8 cellular contexts compared by ENCODE assay signal in the genomic region with DNA sequence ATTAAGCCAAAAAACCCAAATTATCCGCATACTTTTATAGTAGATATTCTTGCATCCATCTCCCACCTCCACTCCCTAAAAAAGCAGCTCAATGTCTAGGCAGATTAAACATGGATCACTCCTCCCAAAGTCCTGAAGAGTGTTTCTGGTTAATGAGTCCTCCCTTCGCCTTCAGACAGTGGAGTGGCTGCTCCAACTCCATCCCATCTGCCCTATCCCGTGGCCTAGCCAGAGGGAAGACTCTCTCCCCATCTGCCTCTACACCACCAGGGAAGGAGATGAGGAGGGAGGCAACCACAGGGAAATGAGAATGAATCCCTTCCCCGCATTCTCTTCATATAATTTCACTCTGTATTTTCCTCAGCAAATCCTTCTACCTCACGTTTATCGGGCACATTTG.
DNase-seq lines count a peak whose midpoint lies in the region; ATAC-seq, FAIRE-seq and TF ChIP-seq lines count a peak whose summit lies in the region.

No MANE protein-coding gene starts in this region.

- no peaks in the 10 kb centered on the region for H3K27me3 Mint-ChIP-seq in activated T-cell treated with anti-CD3 and anti-CD28 coated beads, Interleukin-2, amount 50 U/mL, for 4 hours (ENCODE audit: low read depth)

- peaks cover 11% of the 10 kb centered on the region for H3K36me3 Mint-ChIP-seq in activated T-cell treated with anti-CD3 and anti-CD28 coated beads, Interleukin-2, amount 50 U/mL, for 4 hours (ENCODE audit: insufficient read depth)

- BruUV-seq in HepG2 (replicated peaks; lab: Mats Ljungman, UMichigan): TSS peak; percentile 33

- CTCF ChIA-PET in HEK293 (lab: Yijun Ruan, JAX) (interaction anchor here (0.7 to 1.3 kb wide), 3 partner anchors 13 to 428 kb away, joined by 3 to 5 read pairs (median 4); no protein-coding TSS in a partner anchor), HepG2 (lab: Yijun Ruan, JAX; ENCODE audit: low intra/inter-chr PET ratio, low total read pairs) (no interaction called here)

- no peak for DNase-seq in brain microvascular endothelial cell
- DNase-seq in HepG2 (ENCODE audit: low spot score): no peak
- DNase-seq in thoracic aorta (ENCODE audit: low spot score): no peak
- no peak for DNase-seq in NCI-H2196 (lab: John Stamatoyannopoulos, UW; ENCODE audit: unreplicated experiment)
- no peak for DNase-seq in activated T-cell treated with anti-CD3 and anti-CD28 coated beads, Interleukin-2, amount 50 U/mL, for 4 hours
- no peak for DNase-seq in NCI-H2107 (lab: John Stamatoyannopoulos, UW)
- DNase-seq in T-helper 2 cell: no peak

- no peaks in the 10 kb centered on the region for H3K9me3 Mint-ChIP-seq in activated T-cell treated with anti-CD3 and anti-CD28 coated beads, Interleukin-2, amount 50 U/mL, for 4 hours

- peaks cover 70% of the 10 kb centered on the region for H3K79me2 ChIP-seq in HepG2 (ENCODE audit: insufficient read depth, low read length)

- WGBS in HepG2 (ENCODE audit: low lambda C conversion rate): 60% methylated on average over 6 of the region's 6 CpGs

- intact Hi-C loops in HepG2 (cut with micrococcal nuclease; ENCODE audit: unreplicated experiment): loop anchor here (5.0 kb wide), 2 partner anchors 44 to 281 kb away; no protein-coding TSS in a partner anchor

- H3K4me1 ChIP-seq in HEK293 (ENCODE audit: control insufficient read depth, insufficient read depth, low read length) (peaks cover 10% of the 10 kb centered on the region; the same call in 1 of the 2 replicates), HepG2 (ENCODE audit: insufficient read depth, low read length) (peaks cover 73% of the 10 kb centered on the region), thoracic aorta (ENCODE audit: control insufficient read depth in 1 of 2, low read depth in 2 of 2) (peaks cover 51 to 63% of the 10 kb centered on the region in 2 donors)

- H3K4me3 ChIP-seq in HEK293 (ENCODE audit: low read depth, low read length) (peak overlapping the region; percentile 22), brain microvascular endothelial cell (ENCODE audit: low read depth, low read length) (peak overlapping the region; percentile 70), HepG2 (replicated peaks in 1 of 3; ENCODE audit: insufficient read depth in 1 of 3, low read depth in 2 of 3, low read length in 3 of 3) (peak overlapping the region; percentile 22 to 85 (median 81); a peak in 4 of 6 replicates), thoracic aorta (peak overlapping the region; percentile 82)

- no peak for TF ChIP-seq CTCF in HEK293 (tag by site-specific recombination; IDR thresholded peaks at IDR 0.05)
- TF ChIP-seq CTCF in brain microvascular endothelial cell (IDR thresholded peaks at IDR 0.05; ENCODE audit: low read depth, low read length, missing control alignments): no peak
- TF ChIP-seq CTCF in HepG2 (CRISPR knock-in tag; IDR thresholded peaks at IDR 0.05): no peak
- no peak for TF ChIP-seq CTCF in thoracic aorta (IDR thresholded peaks at IDR 0.05)

- H2AFZ ChIP-seq in HepG2 (ENCODE audit: low read length): no peak overlapping the region

- no peak for FAIRE-seq in HepG2 (lab: Jason Lieb, UNC)

- H3K27me3 ChIP-seq in brain microvascular endothelial cell (replicated peaks) (no peaks in the 10 kb centered on the region), HepG2 (ENCODE audit: control insufficient read depth in 1 of 2, insufficient read depth in 2 of 2, low read length in 2 of 2) (no peaks in the 10 kb centered on the region), thoracic aorta (replicated peaks; ENCODE audit: insufficient read depth) (no peaks in the 10 kb centered on the region)

- ATAC-seq in HepG2: no peak
- no peak for ATAC-seq in thoracic aorta (ENCODE audit: insufficient number of reproducible peaks, low FRiP score, low read depth)
- no peak for ATAC-seq in activated T-cell treated with anti-CD3 and anti-CD28 coated beads, Interleukin-2, amount 50 U/mL, for 4 hours

- H3K9ac ChIP-seq in HepG2 (ENCODE audit: insufficient read depth, low read depth, low read length): peak overlapping the region; percentile 72; the same call in 1 of the 2 replicates

- TF ChIP-seq RAD21 in HepG2 (CRISPR knock-in tag; IDR thresholded peaks at IDR 0.05): no peak

- H3K4me3 Mint-ChIP-seq in activated T-cell treated with anti-CD3 and anti-CD28 coated beads, Interleukin-2, amount 50 U/mL, for 4 hours: no peak overlapping the region

- H3K4me2 ChIP-seq in HepG2 (ENCODE audit: low read depth, low read length): peak overlapping the region; percentile 93

- TF ChIP-seq EP300 in HepG2 (IDR thresholded peaks at IDR 0.05; ENCODE audit: low read depth in 2 of 2, low read length in 2 of 2): no peak
- no peak for TF ChIP-seq EP300 in HepG2 (CRISPR knock-in tag; IDR thresholded peaks at IDR 0.05; ENCODE audit: borderline replicate concordance)

- TF ChIP-seq POLR2A in HepG2 (IDR thresholded peaks at IDR 0.05; ENCODE audit: insufficient read depth in 1 of 2, low read depth in 2 of 2, low read length in 2 of 2): no peak

- POLR2A ChIA-PET in HEK293 (lab: Yijun Ruan, JAX) (interaction anchor here (0.5 kb wide), 1 partner anchor 21 kb away, joined by 4 read pairs; no protein-coding TSS in a partner anchor), HepG2 (lab: Yijun Ruan, JAX) (no interaction called here)

- H3K9me3 ChIP-seq in HEK293 (ENCODE audit: control insufficient read depth, insufficient read depth, low read depth, low read length) (no peaks in the 10 kb centered on the region), HepG2 (ENCODE audit: low read length) (no peaks in the 10 kb centered on the region), thoracic aorta (no peaks in the 10 kb centered on the region)

- no peak overlapping the region for H3K27ac ChIP-seq in HEK293 (ENCODE audit: extremely low read depth, low read depth, low read length)
- H3K27ac ChIP-seq in brain microvascular endothelial cell: peak overlapping the region; percentile 91
- no peak overlapping the region for H3K27ac ChIP-seq in HepG2 (ENCODE audit: extremely low read length, insufficient read depth, low read length)
- H3K27ac ChIP-seq in thoracic aorta: peak overlapping the region; percentile 96 to 99

- H3K36me3 ChIP-seq in HEK293 (ENCODE audit: control insufficient read depth in 2 of 2, insufficient read depth in 1 of 2, low read length in 2 of 2): peaks cover 0 to 31% of the 10 kb centered on the region in 2 experiments; a peak in 2 of 3 replicates
- H3K36me3 ChIP-seq in brain microvascular endothelial cell (replicated peaks): peaks cover 28% of the 10 kb centered on the region
- peaks cover 12 to 23% of the 10 kb centered on the region in 2 experiments for H3K36me3 ChIP-seq in HepG2 (replicated peaks in 1 of 2; ENCODE audit: control insufficient read depth in 1 of 2, insufficient read depth in 2 of 2, low read length in 2 of 2)
- peaks cover 7% of the 10 kb centered on the region for H3K36me3 ChIP-seq in thoracic aorta

- in situ Hi-C loops in brain microvascular endothelial cell (cut with HindIII; ENCODE audit: low pct_ligation_motif_present, low sequenced_read_pairs) (no loop called here), HepG2 (cut with HindIII; ENCODE audit: extremely low pct_ligation_motif_present, low pct_unique_long_range_greater_than_20kb) (no loop called here)

- peaks cover 57% of the 10 kb centered on the region for H4K20me1 ChIP-seq in HepG2 (ENCODE audit: insufficient read depth, low read length)

- H3K4me1 Mint-ChIP-seq in activated T-cell treated with anti-CD3 and anti-CD28 coated beads, Interleukin-2, amount 50 U/mL, for 4 hours (ENCODE audit: low read depth): peaks cover 27% of the 10 kb centered on the region

TF ChIP-seq in HEK293, 187 proteins besides CTCF, POLR2A, EP300 and RAD21 (continues in another document):
- TF ChIP-seq ZNF169 (tag by site-specific recombination; IDR thresholded peaks at IDR 0.05) (no peak), ZNF221 (tag by site-specific recombination; IDR thresholded peaks at IDR 0.05; ENCODE audit: borderline replicate concordance) (no peak), ZNF677 (tag by site-specific recombination; IDR thresholded peaks at IDR 0.05) (no peak), SALL2 (tag by site-specific recombination; IDR thresholded peaks at IDR 0.05; ENCODE audit: borderline replicate concordance) (no peak), KLF16 (tag by site-specific recombination; IDR thresholded peaks at IDR 0.05) (no peak), IKZF3 (tag by site-specific recombination; IDR thresholded peaks at IDR 0.05) (0 out of 2 replicates have a peak, but pooled peaks have one; percentile 16), ZNF335 (tag by site-specific recombination; conservative IDR thresholded peaks at IDR 0.05) (no peak)

TF ChIP-seq in HepG2, 621 proteins besides CTCF, POLR2A, EP300 and RAD21 (continues in another document):
- TF ChIP-seq, protein P1, sequence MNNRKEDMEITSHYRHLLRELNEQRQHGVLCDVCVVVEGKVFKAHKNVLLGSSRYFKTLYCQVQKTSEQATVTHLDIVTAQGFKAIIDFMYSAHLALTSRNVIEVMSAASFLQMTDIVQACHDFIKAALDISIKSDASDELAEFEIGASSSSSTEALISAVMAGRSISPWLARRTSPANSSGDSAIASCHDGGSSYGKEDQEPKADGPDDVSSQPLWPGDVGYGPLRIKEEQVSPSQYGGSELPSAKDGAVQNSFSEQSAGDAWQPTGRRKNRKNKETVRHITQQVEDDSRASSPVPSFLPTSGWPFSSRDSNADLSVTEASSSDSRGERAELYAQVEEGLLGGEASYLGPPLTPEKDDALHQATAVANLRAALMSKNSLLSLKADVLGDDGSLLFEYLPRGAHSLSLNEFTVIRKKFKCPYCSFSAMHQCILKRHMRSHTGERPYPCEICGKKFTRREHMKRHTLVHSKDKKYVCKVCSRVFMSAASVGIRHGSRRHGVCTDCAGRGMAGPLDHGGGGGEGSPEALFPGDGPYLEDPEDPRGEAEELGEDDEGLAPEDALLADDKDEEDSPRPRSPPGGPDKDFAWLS (CRISPR knock-in tag; IDR thresholded peaks at IDR 0.05; ENCODE audit: borderline replicate concordance): no peak
- TF ChIP-seq MTA3 (CRISPR knock-in tag; IDR thresholded peaks at IDR 0.05) (no peak), RBM22 (optimal IDR thresholded peaks at IDR 0.05; ENCODE audit: low read length) (peak; percentile 70), ZNF263 (CRISPR knock-in tag; IDR thresholded peaks at IDR 0.05) (peak; percentile 93)

Comparison
In these comparisons a context has a peak if more than half of its experiments do, and no peak if none do; other contexts are left out.
1. H3K27ac ChIP-seq: peak in brain microvascular endothelial cell (single experiment) and thoracic aorta (2 of 2); none in HEK293 (single experiment) and HepG2 (single experiment).
2. H3K4me3 ChIP-seq: peak in every context shown above with its lines; median percentile 82 in thoracic aorta; 81 in HepG2; 70 in brain microvascular endothelial cell; 22 in HEK293.